ENCODE assay signal across 16 cellular contexts in genomic region chrX:124349054-124349453, GRCh38. TPM values are rescaled to one million over a fixed set of nuclear protein-coding genes. Genes with fewer than 3 reads are reported as not detected.
DNase-seq lines count a peak whose midpoint lies in the region; ATAC-seq lines count a peak whose summit lies in the region.
"Had no signal": no experiment of that assay in that cellular context is flagged by ENCODE, and none has a peak within 500 bp of the region (broad histone marks: within the 10 kb centered on the region; RNA-seq: fewer than 3 reads in every experiment).

No MANE protein-coding gene starts in this region.

- peaks cover 16% of the 10 kb centered on the region for H3K36me3 Mint-ChIP-seq in activated T-cell treated with anti-CD3 and anti-CD28 coated beads, Interleukin-2, amount 50 U/mL, for 24 hours (ENCODE audit: low read depth)
- H3K36me3 Mint-ChIP-seq in T-cell: peaks cover 3% of the 10 kb centered on the region
- peaks cover 6% of the 10 kb centered on the region for H3K36me3 Mint-ChIP-seq in activated naive CD8-positive, alpha-beta T cell treated with anti-CD3 and anti-CD28 coated beads, Interleukin-2, amount 10 ng/mL, durations not matched to agents 7 days and 5 days
- H3K36me3 Mint-ChIP-seq in stimulated activated effector memory CD8-positive, alpha-beta T cell treated with anti-CD3 and anti-CD28 coated beads, Interleukin-12 subunit alpha, Interleukin-12 subunit beta, amount 100 ng/mL, for 72 hours: peaks cover 51% of the 10 kb centered on the region

- H3K4me3 Mint-ChIP-seq in activated T-cell treated with anti-CD3 and anti-CD28 coated beads, Interleukin-2, amount 50 U/mL, for 24 hours: peak overlapping the region; percentile 90
- peak overlapping the region; percentile 93 to 96 (median 94) for H3K4me3 Mint-ChIP-seq in T-cell
- peak overlapping the region; percentile 95 for H3K4me3 Mint-ChIP-seq in activated naive CD8-positive, alpha-beta T cell treated with anti-CD3 and anti-CD28 coated beads, Interleukin-2, amount 10 ng/mL, durations not matched to agents 7 days and 5 days
- H3K4me3 Mint-ChIP-seq in stimulated activated effector memory CD8-positive, alpha-beta T cell treated with anti-CD3 and anti-CD28 coated beads, Interleukin-12 subunit alpha, Interleukin-12 subunit beta, amount 100 ng/mL, for 72 hours: peak overlapping the region; percentile 86

- H3K4me1 ChIP-seq in HAP-1: no peaks in the 10 kb centered on the region
- H3K4me1 ChIP-seq: body of pancreas, right lobe of liver, testis had no signal

- peak overlapping the region; percentile 98 for H3K27ac Mint-ChIP-seq in activated T-cell treated with anti-CD3 and anti-CD28 coated beads, Interleukin-2, amount 50 U/mL, for 24 hours
- peak overlapping the region; percentile 94 to 97 for H3K27ac Mint-ChIP-seq in T-cell
- peak overlapping the region; percentile 90 for H3K27ac Mint-ChIP-seq in activated naive CD8-positive, alpha-beta T cell treated with anti-CD3 and anti-CD28 coated beads, Interleukin-2, amount 10 ng/mL, durations not matched to agents 7 days and 5 days
- peak overlapping the region; percentile 94 for H3K27ac Mint-ChIP-seq in stimulated activated effector memory CD8-positive, alpha-beta T cell treated with anti-CD3 and anti-CD28 coated beads, Interleukin-12 subunit alpha, Interleukin-12 subunit beta, amount 100 ng/mL, for 72 hours

- H3K9me3 Mint-ChIP-seq in activated T-cell treated with anti-CD3 and anti-CD28 coated beads, Interleukin-2, amount 50 U/mL, for 24 hours: no peaks in the 10 kb centered on the region
- H3K9me3 Mint-ChIP-seq in T-cell: no peaks in the 10 kb centered on the region
- H3K9me3 Mint-ChIP-seq in activated naive CD8-positive, alpha-beta T cell treated with anti-CD3 and anti-CD28 coated beads, Interleukin-2, amount 10 ng/mL, durations not matched to agents 7 days and 5 days: no peaks in the 10 kb centered on the region
- H3K9me3 Mint-ChIP-seq in stimulated activated effector memory CD8-positive, alpha-beta T cell treated with anti-CD3 and anti-CD28 coated beads, Interleukin-12 subunit alpha, Interleukin-12 subunit beta, amount 100 ng/mL, for 72 hours: no peaks in the 10 kb centered on the region

- CTCF ChIA-PET in T-cell (lab: Charles Lee): interaction anchor here in 1 of 2 donors (0.5 kb wide), 1 partner anchor 390 kb away, joined by 5 read pairs; no protein-coding TSS in a partner anchor

- H3K27me3 Mint-ChIP-seq in activated T-cell treated with anti-CD3 and anti-CD28 coated beads, Interleukin-2, amount 50 U/mL, for 24 hours: peaks cover 3% of the 10 kb centered on the region
- no peaks in the 10 kb centered on the region for H3K27me3 Mint-ChIP-seq in T-cell
- no peaks in the 10 kb centered on the region for H3K27me3 Mint-ChIP-seq in activated naive CD8-positive, alpha-beta T cell treated with anti-CD3 and anti-CD28 coated beads, Interleukin-2, amount 10 ng/mL, durations not matched to agents 7 days and 5 days

- H3K27me3 ChIP-seq in HAP-1 (ENCODE audit: low read depth): peaks cover 2% of the 10 kb centered on the region; the same call in 1 of the 2 replicates
- H3K27me3 ChIP-seq: body of pancreas, right lobe of liver, testis had no signal

- peaks cover 45% of the 10 kb centered on the region for H3K4me1 Mint-ChIP-seq in activated T-cell treated with anti-CD3 and anti-CD28 coated beads, Interleukin-2, amount 50 U/mL, for 24 hours (ENCODE audit: low read depth)
- peaks cover 37 to 44% (median 44%) of the 10 kb centered on the region in 3 donors for H3K4me1 Mint-ChIP-seq in T-cell
- H3K4me1 Mint-ChIP-seq in activated naive CD8-positive, alpha-beta T cell treated with anti-CD3 and anti-CD28 coated beads, Interleukin-2, amount 10 ng/mL, durations not matched to agents 7 days and 5 days: peaks cover 33% of the 10 kb centered on the region
- H3K4me1 Mint-ChIP-seq in stimulated activated effector memory CD8-positive, alpha-beta T cell treated with anti-CD3 and anti-CD28 coated beads, Interleukin-12 subunit alpha, Interleukin-12 subunit beta, amount 100 ng/mL, for 72 hours: peaks cover 34% of the 10 kb centered on the region

- no peaks in the 10 kb centered on the region for H3K9me3 ChIP-seq in HAP-1
- H3K9me3 ChIP-seq: body of pancreas, right lobe of liver, testis had no signal

- in situ Hi-C loops in HAP-1 (cut with MboI; ENCODE audit: low sequenced_read_pairs): no loop called here

- DNase-seq in activated T-cell treated with anti-CD3 and anti-CD28 coated beads, Interleukin-2, amount 50 U/mL, for 24 hours: no peak
- no peak for DNase-seq in activated T-cell treated with anti-CD3 and anti-CD28 coated beads, Interleukin-2, amount 50 U/mL, for 48 hours
- DNase-seq in T-cell: no peak
- DNase-seq in activated naive CD8-positive, alpha-beta T cell treated with anti-CD3 and anti-CD28 coated beads, Interleukin-2, amount 10 ng/mL, durations not matched to agents 7 days and 5 days: no peak
- no peak for DNase-seq in stimulated activated effector memory CD8-positive, alpha-beta T cell treated with anti-CD3 and anti-CD28 coated beads, Interleukin-12 subunit alpha, Interleukin-12 subunit beta, amount 100 ng/mL, for 72 hours (ENCODE audit: low spot score in 2 of 2)
- no peak for DNase-seq in HAP-1 (ENCODE audit: low spot score in 2 of 2)
- DNase-seq in stimulated activated naive CD4-positive, alpha-beta T cell treated with Interleukin-2 at 50 U/mL for 16 hours (lab: John Stamatoyannopoulos, UW): no peak
- DNase-seq: body of pancreas; NCI-H748 treated with DMSO at 0.1 percent for 48 hours; PC-3; right lobe of liver; SHP77; stimulated activated CD8-positive, alpha-beta memory T cell treated with anti-CD3 and anti-CD28 coated beads, Interleukin-4, amount 100 ng/mL, for 48 hours; testis had no signal

- POLR2A ChIA-PET in T-cell (lab: Charles Lee): no interaction called here
- POLR2A ChIA-PET in activated naive CD8-positive, alpha-beta T cell treated with anti-CD3 and anti-CD28 coated beads, Interleukin-2, amount 10 ng/mL, durations not matched to agents 7 days and 5 days (lab: Charles Lee): interaction anchor here (1.0 kb wide), 1 partner anchor 133 kb away, joined by 3 read pairs; no protein-coding TSS in a partner anchor

- ATAC-seq in T-cell (replicated peaks in 1 of 4) (peak in 1 of 4 experiments; percentile 30), GM21390 (IDR thresholded peaks at IDR 0.05; ENCODE audit: unreplicated experiment) (no peak)
- ATAC-seq in activated naive CD8-positive, alpha-beta T cell treated with anti-CD3 and anti-CD28 coated beads, Interleukin-2, amount 10 ng/mL, durations not matched to agents 7 days and 5 days (ENCODE audit: low read depth): no peak
- peak; percentile 27 for ATAC-seq in stimulated activated effector memory CD8-positive, alpha-beta T cell treated with anti-CD3 and anti-CD28 coated beads, Interleukin-12 subunit alpha, Interleukin-12 subunit beta, amount 100 ng/mL, for 72 hours
- ATAC-seq: body of pancreas, PC-3, right lobe of liver had no signal

- H3K36me3 ChIP-seq in HAP-1 (replicated peaks): no peaks in the 10 kb centered on the region
- H3K36me3 ChIP-seq: right lobe of liver had no signal

- no peak overlapping the region for H3K4me3 ChIP-seq in HAP-1
- H3K4me3 ChIP-seq: body of pancreas, right lobe of liver, testis had no signal

RNA-seq across cellular contexts. Expression of gene SH2D1A, which starts 2.7 kb away (rescaled TPM):
- total RNA-seq in T-cell: 10 to 100 TPM; 32.1 to 43.8 (median 39.0) TPM
- total RNA-seq in activated naive CD8-positive, alpha-beta T cell treated with anti-CD3 and anti-CD28 coated beads, Interleukin-2, amount 10 ng/mL, durations not matched to agents 7 days and 5 days: 10 to 100 TPM; 45.8 to 51.2 TPM
- total RNA-seq: PC-3, testis had no signal

RNA-seq across cellular contexts. Expression of gene TEX13D, which starts 16.6 kb away (rescaled TPM):
- total RNA-seq in T-cell: not detected
- not detected for total RNA-seq in activated naive CD8-positive, alpha-beta T cell treated with anti-CD3 and anti-CD28 coated beads, Interleukin-2, amount 10 ng/mL, durations not matched to agents 7 days and 5 days
- total RNA-seq: body of pancreas, mesenteric fat pad, PC-3, right lobe of liver had no signal
